Comparison of ENCODE assay signal across 25 cellular contexts in the genomic region with DNA sequence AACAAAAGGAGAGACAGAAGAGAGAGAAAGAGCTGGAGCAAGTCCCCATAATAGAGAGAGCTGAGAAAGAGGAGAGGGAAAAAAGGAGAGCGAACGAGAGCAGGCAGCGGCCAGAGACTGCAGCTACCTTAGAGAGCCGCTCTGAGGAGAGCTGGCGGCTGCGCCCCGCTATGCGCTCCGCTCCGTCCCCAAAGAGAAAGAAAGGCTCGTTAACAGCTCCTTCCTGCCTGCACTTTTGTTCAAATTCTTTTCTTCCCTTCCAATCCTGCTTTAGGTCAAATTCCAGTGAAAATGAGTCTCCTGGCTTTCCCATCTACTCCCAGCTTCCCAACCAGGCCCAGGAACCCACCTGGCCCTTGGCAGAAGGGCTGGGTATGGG. TPM values are rescaled to one million over a fixed set of nuclear protein-coding genes. Genes with fewer than 3 reads are reported as not detected.
DNase-seq lines count a peak whose midpoint lies in the region; ATAC-seq and TF ChIP-seq lines count a peak whose summit lies in the region.
"Had no signal": no experiment of that assay in that cellular context is flagged by ENCODE, and none has a peak within 500 bp of the region (broad histone marks: within the 10 kb centered on the region; RNA-seq: fewer than 3 reads in every experiment).

No MANE protein-coding gene starts in this region.

- no peak overlapping the region for H3K27ac ChIP-seq in PC-9
- no peak overlapping the region for H3K27ac ChIP-seq in foreskin keratinocyte
- H3K27ac ChIP-seq in SK-N-SH (ENCODE audit: low read depth in 2 of 2, low read length in 1 of 2) = no peak overlapping the region
- H3K27ac ChIP-seq: dorsolateral prefrontal cortex, heart right ventricle had no signal

- CTCF ChIA-PET in Caco-2 (lab: Charles Lee) (no interaction called here), PC-9 (lab: Charles Lee) (no interaction called here), SK-N-SH (lab: Yijun Ruan, JAX) (interaction anchor here (3.8 kb wide), 1 partner anchor 44 kb away, joined by 15 read pairs; no protein-coding TSS in a partner anchor)

- H3K4me2 ChIP-seq in PC-9 (peak overlapping the region; percentile 13; the same call in 1 of the 2 replicates), SK-N-SH (no peak overlapping the region)

- H3K27me3 Mint-ChIP-seq in Caco-2 (ENCODE audit: insufficient read depth, unreplicated experiment) = no peaks in the 10 kb centered on the region
- H3K27me3 Mint-ChIP-seq: activated T-helper 17 cell treated with anti-CD3 and anti-CD28 coated beads, Interleukin-2, amount 50 U/mL, for 72 hours had no signal

- peak overlapping the region; percentile 20 for H3K9ac ChIP-seq in mucosa of stomach (ENCODE audit: low read length)
- no peak overlapping the region for H3K9ac ChIP-seq in SK-N-SH

- no peak for TF ChIP-seq RAD21 in SK-N-SH (IDR thresholded peaks at IDR 0.05; ENCODE audit: low read length)

- H3K79me2 ChIP-seq in PC-9 (ENCODE audit: low read depth) (no peaks in the 10 kb centered on the region), SK-N-SH (ENCODE audit: insufficient read depth) (no peaks in the 10 kb centered on the region)

- peaks cover 22% of the 10 kb centered on the region for H3K4me1 Mint-ChIP-seq in Caco-2 (ENCODE audit: low read depth, unreplicated experiment)
- H3K4me1 Mint-ChIP-seq: activated T-helper 17 cell treated with anti-CD3 and anti-CD28 coated beads, Interleukin-2, amount 50 U/mL, for 72 hours had no signal

- peaks cover 5% of the 10 kb centered on the region; the same call in 1 of the 2 replicates for H3K4me1 ChIP-seq in Caco-2
- H3K4me1 ChIP-seq in PC-9 (replicated peaks; ENCODE audit: insufficient read depth) = peaks cover 16% of the 10 kb centered on the region
- peaks cover 6% of the 10 kb centered on the region for H3K4me1 ChIP-seq in foreskin keratinocyte
- H3K4me1 ChIP-seq in mucosa of stomach (ENCODE audit: control insufficient read depth, insufficient read depth, low read length) = peaks cover 47% of the 10 kb centered on the region
- H3K4me1 ChIP-seq in SK-N-SH (ENCODE audit: control insufficient read depth in 1 of 2, insufficient read depth in 2 of 2, low read depth in 1 of 2, low read length in 1 of 2) = peaks cover 0 to 19% of the 10 kb centered on the region in 2 experiments; a peak in 2 of 4 replicates

- no peak for TF ChIP-seq CTCF in Caco-2 (IDR thresholded peaks at IDR 0.05; ENCODE audit: insufficient read depth in 1 of 2, low read depth in 1 of 2, low read length in 1 of 2, severe bottlenecking in 1 of 2, unreplicated experiment in 1 of 2)
- TF ChIP-seq CTCF in PC-9 (conservative IDR thresholded peaks at IDR 0.05) = no peak
- no peak for TF ChIP-seq CTCF in foreskin keratinocyte (conservative IDR thresholded peaks at IDR 0.05)
- TF ChIP-seq CTCF in SK-N-SH (IDR thresholded peaks at IDR 0.05) = no peak

- H3F3A ChIP-seq in PC-9 (ENCODE audit: insufficient read depth, low read depth) (no peaks in the 10 kb centered on the region), SK-N-SH (replicated peaks; ENCODE audit: insufficient read depth) (no peaks in the 10 kb centered on the region)

- WGBS in SK-N-SH (ENCODE audit: low lambda C conversion rate) = 97% methylated on average over 11 of the region's 11 CpGs

- no peaks in the 10 kb centered on the region for H3K36me3 Mint-ChIP-seq in Caco-2 (ENCODE audit: insufficient read depth, unreplicated experiment)
- H3K36me3 Mint-ChIP-seq: activated naive CD4-positive, alpha-beta T cell treated with anti-CD3 and anti-CD28 coated beads, Interleukin-2, amount 50 U/mL, for 72 hours had no signal

- H4K20me1 ChIP-seq in PC-9 (ENCODE audit: insufficient read depth) = peaks cover 11% of the 10 kb centered on the region
- 0 out of 2 replicates have a peak, but pooled peaks cover 4% of the 10 kb centered on the region for H4K20me1 ChIP-seq in SK-N-SH (ENCODE audit: insufficient read depth)

- no peak for TF ChIP-seq EP300 in SK-N-SH (IDR thresholded peaks at IDR 0.05; ENCODE audit: borderline replicate concordance in 1 of 2, low read depth in 1 of 2, low read length in 1 of 2)

- POLR2A ChIA-PET in Caco-2 (lab: Charles Lee) = no interaction called here
- POLR2A ChIA-PET in PC-9 (lab: Charles Lee; ENCODE audit: unreplicated experiment) = no interaction called here
- POLR2A ChIA-PET in SK-N-SH (lab: Yijun Ruan, JAX) = no interaction called here

- H3K4me3 ChIP-seq in Caco-2 (ENCODE audit: low read depth, low read length) (no peak overlapping the region), PC-9 (no peak overlapping the region), mucosa of stomach (ENCODE audit: low read length) (no peak overlapping the region), SK-N-SH (ENCODE audit: low read depth in 2 of 2, low read length in 1 of 2) (no peak overlapping the region)
- H3K4me3 ChIP-seq: dorsolateral prefrontal cortex, heart right ventricle, skin epidermis had no signal

- H3K9me3 Mint-ChIP-seq in Caco-2 (ENCODE audit: unreplicated experiment) = no peaks in the 10 kb centered on the region
- H3K9me3 Mint-ChIP-seq: activated naive CD4-positive, alpha-beta T cell treated with anti-CD3 and anti-CD28 coated beads, Interleukin-2, amount 50 U/mL, for 72 hours; activated T-helper 17 cell treated with anti-CD3 and anti-CD28 coated beads, Interleukin-2, amount 50 U/mL, for 72 hours had no signal

- ATAC-seq in foreskin keratinocyte (peak; percentile 49), HG03039 (IDR thresholded peaks at IDR 0.05; ENCODE audit: unreplicated experiment) (no peak)
- ATAC-seq: activated naive CD4-positive, alpha-beta T cell treated with anti-CD3 and anti-CD28 coated beads, Interleukin-2, amount 50 U/mL, for 72 hours; activated T-helper 17 cell treated with anti-CD3 and anti-CD28 coated beads, Interleukin-2, amount 50 U/mL, for 72 hours; heart right ventricle had no signal

- no peaks in the 10 kb centered on the region for H3K9me3 ChIP-seq in Caco-2
- no peaks in the 10 kb centered on the region for H3K9me3 ChIP-seq in PC-9 (ENCODE audit: insufficient read depth, low read depth)
- no peaks in the 10 kb centered on the region for H3K9me3 ChIP-seq in mucosa of stomach (ENCODE audit: control insufficient read depth, low read length)
- H3K9me3 ChIP-seq in SK-N-SH = no peaks in the 10 kb centered on the region
- H3K9me3 ChIP-seq: heart right ventricle had no signal

- no peak overlapping the region for H3K4me3 Mint-ChIP-seq in Caco-2 (ENCODE audit: unreplicated experiment)
- H3K4me3 Mint-ChIP-seq: activated T-helper 17 cell treated with anti-CD3 and anti-CD28 coated beads, Interleukin-2, amount 50 U/mL, for 72 hours had no signal

- H3K27ac Mint-ChIP-seq in Caco-2 (ENCODE audit: unreplicated experiment) = peak overlapping the region; percentile 36

- intact Hi-C loops in Caco-2 (cut with micrococcal nuclease; ENCODE audit: unreplicated experiment) = no loop called here
- intact Hi-C loops in PC-9 (cut with micrococcal nuclease; ENCODE audit: unreplicated experiment) = no loop called here

- no peaks in the 10 kb centered on the region for H3K9me2 ChIP-seq in PC-9 (ENCODE audit: insufficient read depth)
- no peaks in the 10 kb centered on the region for H3K9me2 ChIP-seq in SK-N-SH

- H3K36me3 ChIP-seq in Caco-2 (ENCODE audit: control insufficient read depth, insufficient read depth, low read length) (no peaks in the 10 kb centered on the region), PC-9 (ENCODE audit: low read depth) (0 out of 2 replicates have a peak, but pooled peaks cover 8% of the 10 kb centered on the region), mucosa of stomach (ENCODE audit: control insufficient read depth, insufficient read depth, low read length) (no peaks in the 10 kb centered on the region), SK-N-SH (replicated peaks in 1 of 2; ENCODE audit: control insufficient read depth in 1 of 2, insufficient read depth in 2 of 2, low read length in 1 of 2) (peaks cover 0 to 6% of the 10 kb centered on the region in 2 experiments)

- H2AFZ ChIP-seq in PC-9 (no peak overlapping the region), SK-N-SH (ENCODE audit: low read depth) (no peak overlapping the region)

- DNase-seq in Caco-2 (no peak), PC-9 (no peak), foreskin keratinocyte (peak; percentile 9 to 32), GDM1 (lab: John Stamatoyannopoulos, UW) (no peak), SK-N-SH (no peak)
- DNase-seq in stimulated activated CD4-positive, alpha-beta T cell treated with anti-CD3 and anti-CD28 coated beads, Interleukin-2, amount 100 ng/mL, for 48 hours = no peak
- DNase-seq: activated CD4-positive, alpha-beta T cell treated with anti-CD3 and anti-CD28 coated beads, Interleukin-2, amount 50 U/mL, for 48 hours; activated CD8-positive, alpha-beta memory T cell treated with anti-CD3 and anti-CD28 coated beads, Interleukin-2, amount 50 U/mL, for 4 hours; AML-193; anterior cingulate cortex; caudate nucleus; DND-41; dorsolateral prefrontal cortex; heart right ventricle; NCI-H1092; nucleus accumbens; PC-3; SIG-M5; stimulated activated CD4-positive, alpha-beta T cell treated with anti-CD3 and anti-CD28 coated beads, Interleukin-1b, Interleukin-23, amount 100 ng/mL, for 48 hours; substantia nigra had no signal

- no TSS peak for BruUV-seq in Caco-2 (replicated peaks; lab: Mats Ljungman, UMichigan)
- no TSS peak for BruUV-seq in PC-9 (replicated peaks; lab: Mats Ljungman, UMichigan)

- no peaks in the 10 kb centered on the region for H3K27me3 ChIP-seq in Caco-2 (replicated peaks; ENCODE audit: control insufficient read depth, insufficient read depth, low read length)
- H3K27me3 ChIP-seq in PC-9 (ENCODE audit: insufficient read depth, low read depth) = no peaks in the 10 kb centered on the region
- no peaks in the 10 kb centered on the region for H3K27me3 ChIP-seq in foreskin keratinocyte
- H3K27me3 ChIP-seq in mucosa of stomach (ENCODE audit: control insufficient read depth, insufficient read depth, low read length) = no peaks in the 10 kb centered on the region
- H3K27me3 ChIP-seq in SK-N-SH (ENCODE audit: insufficient read depth) = no peaks in the 10 kb centered on the region
- H3K27me3 ChIP-seq: dorsolateral prefrontal cortex, heart right ventricle had no signal

TF ChIP-seq in SK-N-SH, 30 proteins besides CTCF, POLR2A, EP300 and RAD21 (continues in another document):
- TF ChIP-seq, protein P1, sequence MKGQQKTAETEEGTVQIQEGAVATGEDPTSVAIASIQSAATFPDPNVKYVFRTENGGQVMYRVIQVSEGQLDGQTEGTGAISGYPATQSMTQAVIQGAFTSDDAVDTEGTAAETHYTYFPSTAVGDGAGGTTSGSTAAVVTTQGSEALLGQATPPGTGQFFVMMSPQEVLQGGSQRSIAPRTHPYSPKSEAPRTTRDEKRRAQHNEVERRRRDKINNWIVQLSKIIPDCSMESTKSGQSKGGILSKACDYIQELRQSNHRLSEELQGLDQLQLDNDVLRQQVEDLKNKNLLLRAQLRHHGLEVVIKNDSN (IDR thresholded peaks at IDR 0.05; ENCODE audit: borderline replicate concordance, low read depth) = no peak
- no peak for TF ChIP-seq TAF1 (IDR thresholded peaks at IDR 0.05; ENCODE audit: borderline replicate concordance, low read depth, low read length)
- TF ChIP-seq SIN3A (IDR thresholded peaks at IDR 0.05; ENCODE audit: borderline replicate concordance, low read depth, low read length) = no peak

RNA-seq across cellular contexts. Expression of a gene that starts 48.2 kb away (rescaled TPM):
- total RNA-seq in Caco-2 (2022) = 40.4 and 41.1 TPM in 2 replicates
- 54.2 and 68.4 TPM in 2 replicates for total RNA-seq in PC-9 (2021)
- 18.0 and 23.5 TPM in 2 replicates for total RNA-seq in foreskin keratinocyte
- polyA plus RNA-seq in foreskin keratinocyte = 30.2 and 31.4 TPM in 2 replicates
- polyA plus RNA-seq in SK-N-SH (2012; rRNA removed) = 54.3 and 59.6 TPM in 2 replicates
- 21.6 and 27.8 TPM in 2 replicates for polyA plus RNA-seq in SK-N-SH (2012; cell fraction: cytosol; rRNA removed)
- 187 and 249 TPM in 2 replicates for polyA plus RNA-seq in SK-N-SH (2012; cell fraction: nucleus; rRNA removed)

Comparison
In these comparisons a context has a peak if more than half of its experiments do, and no peak if none do; other contexts are left out.
1. DNase-seq: peak in foreskin keratinocyte (2 of 2); none in Caco-2 (0 of 2), PC-9 (0 of 2), stimulated activated CD4-positive, alpha-beta T cell treated with anti-CD3 and anti-CD28 coated beads, Interleukin-2, amount 100 ng/mL, for 48 hours (0 of 2), GDM1 (single experiment) and SK-N-SH (single experiment).